In the genomic region with DNA sequence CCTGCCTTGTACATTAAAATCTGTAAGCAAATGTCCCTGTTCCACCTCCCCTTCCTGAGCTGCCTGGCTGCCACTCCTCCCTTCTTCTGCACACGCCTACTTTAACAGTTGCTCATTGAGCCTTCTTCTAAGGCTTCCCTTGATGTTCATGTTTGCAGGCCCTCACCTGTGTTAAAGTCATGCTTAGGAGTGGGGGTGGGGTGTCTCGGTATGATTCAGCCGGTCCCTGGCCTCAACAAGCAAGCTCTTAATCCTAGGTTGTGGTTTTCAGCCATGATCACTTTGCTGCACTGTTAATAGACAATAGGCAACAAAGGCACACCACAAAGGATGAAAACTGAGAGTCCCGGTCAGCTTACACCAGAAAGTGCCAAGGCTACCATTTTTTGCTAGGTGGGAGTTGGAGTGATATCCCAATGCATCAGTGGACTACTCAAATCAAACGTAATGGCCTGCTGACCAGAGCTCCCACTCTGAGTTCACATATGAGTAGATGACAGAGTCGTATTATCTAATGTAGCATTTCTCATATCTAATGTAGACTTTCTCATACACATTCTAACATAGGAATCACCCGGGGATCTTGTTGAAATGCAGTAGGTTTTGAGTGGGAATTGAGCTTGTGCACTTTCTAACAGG, we compare ENCODE assay signal across 14 cellular contexts. TPM values are rescaled to one million over a fixed set of nuclear protein-coding genes. Genes with fewer than 3 reads are reported as not detected.
DNase-seq lines count a peak whose midpoint lies in the region; ATAC-seq and TF ChIP-seq lines count a peak whose summit lies in the region.
"Had no signal": no experiment of that assay in that cellular context is flagged by ENCODE, and none has a peak within 500 bp of the region (broad histone marks: within the 10 kb centered on the region; RNA-seq: fewer than 3 reads in every experiment).

No MANE protein-coding gene starts in this region.

- CTCF ChIA-PET in CD8-positive, alpha-beta T cell (lab: Charles Lee) = interaction anchor here (0.9 to 1.8 kb wide), 4 partner anchors 12 to 36 kb away, joined by 3 to 7 read pairs (median 4); no protein-coding TSS in a partner anchor

- intact Hi-C loops in CD8-positive, alpha-beta T cell (cut with DNase I, micrococcal nuclease) = loop anchor here in 1 of 2 experiments (5.0 kb wide), 1 partner anchor 293 kb away; a partner anchor contains a TSS
- intact Hi-C loops in CD14-positive monocyte (cut with micrococcal nuclease) = loop anchor here in 1 of 2 donors (10.0 kb wide), 1 partner anchor 485 kb away; a partner anchor contains a TSS
- intact Hi-C loops in lower leg skin (cut with DNase I; ENCODE audit: low total_unique reads) = no loop called here

- H3K27me3 ChIP-seq in CD8-positive, alpha-beta T cell (ENCODE audit: insufficient read depth, low read length) = no peaks in the 10 kb centered on the region
- H3K27me3 ChIP-seq: BE2C, right lobe of liver, testis had no signal

- peak; percentile 34 for ATAC-seq in CD8-positive, alpha-beta T cell
- peak; percentile 60 for ATAC-seq in GM21381 (IDR thresholded peaks at IDR 0.05; ENCODE audit: unreplicated experiment)
- ATAC-seq in HG03520 (IDR thresholded peaks at IDR 0.05; ENCODE audit: unreplicated experiment) = peak; percentile 84
- ATAC-seq: right lobe of liver had no signal

- TF ChIP-seq POLR2A in lower leg skin (IDR thresholded peaks at IDR 0.05) = no peak

- peaks cover 66% of the 10 kb centered on the region for H3K4me1 Mint-ChIP-seq in CD8-positive, alpha-beta T cell (ENCODE audit: low read depth)
- H3K4me1 Mint-ChIP-seq in glutamatergic neuron (ENCODE audit: low read depth, unreplicated experiment) (no peaks in the 10 kb centered on the region), CD14-positive monocyte (peaks cover 27% of the 10 kb centered on the region)

- peak overlapping the region; percentile 9 for H3K27ac Mint-ChIP-seq in CD8-positive, alpha-beta T cell
- H3K27ac Mint-ChIP-seq in glutamatergic neuron (ENCODE audit: unreplicated experiment) = no peak overlapping the region
- H3K27ac Mint-ChIP-seq in CD14-positive monocyte = peak overlapping the region in 2 of 7 donors; percentile 50 to 71

- POLR2A ChIA-PET in CD8-positive, alpha-beta T cell (lab: Charles Lee) = interaction anchor here (2.3 kb wide), 1 partner anchor 11 kb away, joined by 8 read pairs; no protein-coding TSS in a partner anchor

- H3K4me3 ChIP-seq in CD8-positive, alpha-beta T cell (ENCODE audit: low read depth, low read length) = no peak overlapping the region
- no peak overlapping the region for H3K4me3 ChIP-seq in lower leg skin (ENCODE audit: low read depth, poor library complexity, severe bottlenecking)
- H3K4me3 ChIP-seq: coronary artery, right lobe of liver, testis had no signal

- no peak overlapping the region for H3K4me3 Mint-ChIP-seq in CD8-positive, alpha-beta T cell
- no peak overlapping the region for H3K4me3 Mint-ChIP-seq in glutamatergic neuron (ENCODE audit: unreplicated experiment)
- no peak overlapping the region for H3K4me3 Mint-ChIP-seq in CD14-positive monocyte

- H3K27ac ChIP-seq in CD8-positive, alpha-beta T cell (ENCODE audit: low read depth, low read length) = no peak overlapping the region
- H3K27ac ChIP-seq: coronary artery, right lobe of liver, testis, VCaP had no signal

- peak in 1 of 7 experiments; percentile 32 for DNase-seq in CD8-positive, alpha-beta T cell
- peak; percentile 80 for DNase-seq in activated effector memory CD4-positive, alpha-beta T cell treated with anti-CD3 and anti-CD28 coated beads, Interleukin-2, amount 50 U/mL, for 16 hours
- DNase-seq in NCI-H524 (lab: John Stamatoyannopoulos, UW) (no peak), glutamatergic neuron (no peak), CD14-positive monocyte (ENCODE audit: low spot score) (no peak), lower leg skin (ENCODE audit: low spot score in 2 of 2) (no peak)
- DNase-seq: BE2C, NCI-H2081, right lobe of liver, testis had no signal

- no peak for TF ChIP-seq CTCF in CD8-positive, alpha-beta T cell (IDR thresholded peaks at IDR 0.05)
- TF ChIP-seq CTCF in glutamatergic neuron (IDR thresholded peaks at IDR 0.05; ENCODE audit: partially characterized antibody, unreplicated experiment) (no peak), CD14-positive monocyte (IDR thresholded peaks at IDR 0.05) (no peak), lower leg skin (IDR thresholded peaks at IDR 0.05) (no peak)

- H3K36me3 ChIP-seq in CD8-positive, alpha-beta T cell (ENCODE audit: insufficient read depth, low read length) = no peaks in the 10 kb centered on the region
- H3K36me3 ChIP-seq: BE2C, right lobe of liver had no signal

- no peaks in the 10 kb centered on the region for H3K27me3 Mint-ChIP-seq in CD8-positive, alpha-beta T cell (ENCODE audit: low read depth)
- H3K27me3 Mint-ChIP-seq in glutamatergic neuron (ENCODE audit: unreplicated experiment) = no peaks in the 10 kb centered on the region
- H3K27me3 Mint-ChIP-seq in CD14-positive monocyte (ENCODE audit: low read depth in 3 of 3) = no peaks in the 10 kb centered on the region

- WGBS in lower leg skin, 2 donors = 84 to 90% methylated on average over 7 of the region's 7 CpGs

- H3K9me3 Mint-ChIP-seq in CD8-positive, alpha-beta T cell = no peaks in the 10 kb centered on the region
- H3K9me3 Mint-ChIP-seq in glutamatergic neuron (ENCODE audit: unreplicated experiment) (no peaks in the 10 kb centered on the region), CD14-positive monocyte (no peaks in the 10 kb centered on the region)

- no peaks in the 10 kb centered on the region for H3K36me3 Mint-ChIP-seq in CD8-positive, alpha-beta T cell
- H3K36me3 Mint-ChIP-seq in glutamatergic neuron (ENCODE audit: unreplicated experiment) (no peaks in the 10 kb centered on the region), CD14-positive monocyte (peaks cover 11 to 14% of the 10 kb centered on the region in 2 donors)

- peaks cover 13% of the 10 kb centered on the region for H3K4me1 ChIP-seq in CD8-positive, alpha-beta T cell (ENCODE audit: insufficient read depth, low read length)
- H3K4me1 ChIP-seq: BE2C, right lobe of liver, testis had no signal

- H3K9me3 ChIP-seq in CD8-positive, alpha-beta T cell (ENCODE audit: low read length) = no peaks in the 10 kb centered on the region
- H3K9me3 ChIP-seq: BE2C, right lobe of liver, testis had no signal

RNA-seq across cellular contexts. Expression of a gene that starts 38.2 kb away (rescaled TPM):
- 1 to 10 TPM; 1.6 to 2.2 TPM for total RNA-seq in CD8-positive, alpha-beta T cell
- 19.2 TPM for total RNA-seq in glutamatergic neuron (ENCODE audit: unreplicated experiment)
- 10 to 100 TPM; 83.7 to 93.5 TPM for polyA plus RNA-seq in CD14-positive monocyte
- total RNA-seq in lower leg skin = 10 to 100 TPM in 3 of 4 donors, 1 to 10 TPM in 1; 3.3 to 11.4 (median 10.5) TPM

Comparison
In these comparisons a context has a peak if more than half of its experiments do, and no peak if none do; other contexts are left out.
1. ATAC-seq: peak in every context shown above with its lines; median percentile 84 in HG03520; 60 in GM21381; 34 in CD8-positive, alpha-beta T cell.